1 cellular context compared by ENCODE assay signal in the genomic region with DNA sequence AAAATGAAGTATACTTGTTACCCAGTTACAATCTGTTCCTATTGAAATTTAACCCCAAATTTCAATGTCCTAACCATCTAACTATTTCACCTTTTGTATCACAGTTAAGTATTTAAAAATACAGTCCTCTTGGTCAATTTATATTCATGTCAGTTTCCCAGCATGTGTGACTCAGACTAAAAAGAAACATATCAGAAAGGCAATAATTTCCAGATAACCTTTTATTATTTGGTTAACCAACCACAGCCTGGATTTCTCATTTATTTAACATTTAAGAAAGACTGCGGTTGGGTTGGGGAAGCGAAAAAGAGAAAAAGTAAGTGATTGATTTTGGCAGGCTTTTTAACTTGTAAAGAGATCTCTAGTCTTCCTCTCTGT.
TF ChIP-seq lines count a peak whose summit lies in the region.

No MANE protein-coding gene starts in this region.

TF ChIP-seq in SK-N-SH treated with all-trans-retinoic acid at 6 μM for 48 hours, 23 proteins besides CTCF, POLR2A, EP300 and RAD21 (continued from another document):
- TF ChIP-seq, protein P1, sequence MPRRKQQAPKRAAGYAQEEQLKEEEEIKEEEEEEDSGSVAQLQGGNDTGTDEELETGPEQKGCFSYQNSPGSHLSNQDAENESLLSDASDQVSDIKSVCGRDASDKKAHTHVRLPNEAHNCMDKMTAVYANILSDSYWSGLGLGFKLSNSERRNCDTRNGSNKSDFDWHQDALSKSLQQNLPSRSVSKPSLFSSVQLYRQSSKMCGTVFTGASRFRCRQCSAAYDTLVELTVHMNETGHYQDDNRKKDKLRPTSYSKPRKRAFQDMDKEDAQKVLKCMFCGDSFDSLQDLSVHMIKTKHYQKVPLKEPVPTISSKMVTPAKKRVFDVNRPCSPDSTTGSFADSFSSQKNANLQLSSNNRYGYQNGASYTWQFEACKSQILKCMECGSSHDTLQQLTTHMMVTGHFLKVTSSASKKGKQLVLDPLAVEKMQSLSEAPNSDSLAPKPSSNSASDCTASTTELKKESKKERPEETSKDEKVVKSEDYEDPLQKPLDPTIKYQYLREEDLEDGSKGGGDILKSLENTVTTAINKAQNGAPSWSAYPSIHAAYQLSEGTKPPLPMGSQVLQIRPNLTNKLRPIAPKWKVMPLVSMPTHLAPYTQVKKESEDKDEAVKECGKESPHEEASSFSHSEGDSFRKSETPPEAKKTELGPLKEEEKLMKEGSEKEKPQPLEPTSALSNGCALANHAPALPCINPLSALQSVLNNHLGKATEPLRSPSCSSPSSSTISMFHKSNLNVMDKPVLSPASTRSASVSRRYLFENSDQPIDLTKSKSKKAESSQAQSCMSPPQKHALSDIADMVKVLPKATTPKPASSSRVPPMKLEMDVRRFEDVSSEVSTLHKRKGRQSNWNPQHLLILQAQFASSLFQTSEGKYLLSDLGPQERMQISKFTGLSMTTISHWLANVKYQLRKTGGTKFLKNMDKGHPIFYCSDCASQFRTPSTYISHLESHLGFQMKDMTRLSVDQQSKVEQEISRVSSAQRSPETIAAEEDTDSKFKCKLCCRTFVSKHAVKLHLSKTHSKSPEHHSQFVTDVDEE (CRISPR knock-in tag; IDR thresholded peaks at IDR 0.05): no peak
- TF ChIP-seq, protein P2, sequence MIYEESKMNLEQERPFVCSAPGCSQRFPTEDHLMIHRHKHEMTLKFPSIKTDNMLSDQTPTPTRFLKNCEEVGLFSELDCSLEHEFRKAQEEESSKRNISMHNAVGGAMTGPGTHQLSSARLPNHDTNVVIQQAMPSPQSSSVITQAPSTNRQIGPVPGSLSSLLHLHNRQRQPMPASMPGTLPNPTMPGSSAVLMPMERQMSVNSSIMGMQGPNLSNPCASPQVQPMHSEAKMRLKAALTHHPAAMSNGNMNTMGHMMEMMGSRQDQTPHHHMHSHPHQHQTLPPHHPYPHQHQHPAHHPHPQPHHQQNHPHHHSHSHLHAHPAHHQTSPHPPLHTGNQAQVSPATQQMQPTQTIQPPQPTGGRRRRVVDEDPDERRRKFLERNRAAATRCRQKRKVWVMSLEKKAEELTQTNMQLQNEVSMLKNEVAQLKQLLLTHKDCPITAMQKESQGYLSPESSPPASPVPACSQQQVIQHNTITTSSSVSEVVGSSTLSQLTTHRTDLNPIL (CRISPR knock-in tag; IDR thresholded peaks at IDR 0.05; ENCODE audit: low read depth): no peak
- no peak for TF ChIP-seq ZNF565 (CRISPR knock-in tag; conservative IDR thresholded peaks at IDR 0.05; ENCODE audit: low read depth)
- TF ChIP-seq TCF4 (CRISPR knock-in tag; IDR thresholded peaks at IDR 0.05; ENCODE audit: borderline replicate concordance): no peak
- TF ChIP-seq ZNF8 (CRISPR knock-in tag; IDR thresholded peaks at IDR 0.05): no peak
- no peak for TF ChIP-seq PPARA (CRISPR knock-in tag; IDR thresholded peaks at IDR 0.05; ENCODE audit: borderline replicate concordance)
- TF ChIP-seq ISL1 (CRISPR knock-in tag; IDR thresholded peaks at IDR 0.05): no peak
- TF ChIP-seq BACH2 (CRISPR knock-in tag; IDR thresholded peaks at IDR 0.05; ENCODE audit: borderline replicate concordance): no peak
